8 cellular contexts compared by ENCODE assay signal in genomic region chr5:117590944-117591343, GRCh38.
DNase-seq lines count a peak whose midpoint lies in the region; ATAC-seq, FAIRE-seq and TF ChIP-seq lines count a peak whose summit lies in the region.

No MANE protein-coding gene starts in this region.

- intact Hi-C loops in Calu3 (cut with micrococcal nuclease; ENCODE audit: unreplicated experiment): loop anchor here (5.0 to 10.0 kb wide), 4 partner anchors 136 to 1366 kb away; no protein-coding TSS in a partner anchor

- H3K9me3 Mint-ChIP-seq in Calu3 (ENCODE audit: low read depth, unreplicated experiment): no peaks in the 10 kb centered on the region

- no peaks in the 10 kb centered on the region for H3K36me3 Mint-ChIP-seq in Calu3 (ENCODE audit: insufficient read depth, unreplicated experiment)

- ATAC-seq in GM19372 (IDR thresholded peaks at IDR 0.05; ENCODE audit: low read depth, unreplicated experiment) (peak; percentile 63), HG03521 (IDR thresholded peaks at IDR 0.05; ENCODE audit: unreplicated experiment) (peak; percentile 72), GM19452 (IDR thresholded peaks at IDR 0.05; ENCODE audit: unreplicated experiment) (no peak), GM21381 (IDR thresholded peaks at IDR 0.05; ENCODE audit: unreplicated experiment) (no peak)

- no peak overlapping the region for H3K27ac Mint-ChIP-seq in Calu3 (ENCODE audit: unreplicated experiment)

- no peak overlapping the region for H3K4me3 ChIP-seq in bronchial epithelial cell (ENCODE audit: low read depth, low read length)

- H3K27me3 ChIP-seq in bronchial epithelial cell (ENCODE audit: control insufficient read depth, insufficient read depth, low read length): no peaks in the 10 kb centered on the region

- no peak for TF ChIP-seq CTCF in Calu3 (IDR thresholded peaks at IDR 0.05; ENCODE audit: unreplicated experiment)
- peak; percentile 44 for TF ChIP-seq CTCF in bronchial epithelial cell (IDR thresholded peaks at IDR 0.05; ENCODE audit: insufficient read depth, low read length, severe bottlenecking)

- no TSS peak for BruUV-seq in Calu3 (replicated peaks; lab: Mats Ljungman, UMichigan)

- no peaks in the 10 kb centered on the region for H3K4me1 Mint-ChIP-seq in Calu3 (ENCODE audit: low read depth, unreplicated experiment)

- peak; percentile 17 for DNase-seq in Calu3
- peak; percentile 29 for DNase-seq in bronchial epithelial cell (ENCODE audit: low read depth)
- no peak for DNase-seq in medulla oblongata (ENCODE audit: extremely low spot score)
- DNase-seq in NCI-H2029 (lab: John Stamatoyannopoulos, UW): no peak

- no peaks in the 10 kb centered on the region for H3K27me3 Mint-ChIP-seq in Calu3 (ENCODE audit: unreplicated experiment)

- no peaks in the 10 kb centered on the region for H3K36me3 ChIP-seq in bronchial epithelial cell (ENCODE audit: control insufficient read depth, insufficient read depth, low read length)

- FAIRE-seq in bronchial epithelial cell (lab: Jason Lieb, UNC): no peak

- no peak overlapping the region for H3K4me3 Mint-ChIP-seq in Calu3 (ENCODE audit: low read depth, unreplicated experiment)

- CTCF ChIA-PET in Calu3 (lab: Charles Lee): interaction anchor here (0.8 to 1.5 kb wide), 2 partner anchors 136 to 1365 kb away, joined by 3 to 10 read pairs; no protein-coding TSS in a partner anchor

Comparison
In these comparisons a context has a peak if more than half of its experiments do, and no peak if none do; other contexts are left out.
1. DNase-seq: peak in Calu3 (single experiment) and bronchial epithelial cell (single experiment); none in medulla oblongata (single experiment) and NCI-H2029 (single experiment).
2. ATAC-seq: peak in GM19372 (single experiment) and HG03521 (single experiment); none in GM19452 (single experiment) and GM21381 (single experiment).